In genomic region chr10:118910702-118911101, GRCh38 we compare ENCODE assay signal across 32 cellular contexts.
"Had no signal": no experiment of that assay in that cellular context is flagged by ENCODE, and none has a peak within 500 bp of the region (broad histone marks: within the 10 kb centered on the region; RNA-seq: fewer than 3 reads in every experiment).

No MANE protein-coding gene starts in this region.

- DNase-seq: activated B cell treated with CpG ODN at 0.5 μM for 24 hours; activated CD4-positive, alpha-beta memory T cell treated with anti-CD3 and anti-CD28 coated beads, Interleukin-2, amount 10 ng/mL, durations not matched to agents 7 days and 5 days; activated CD4-positive, alpha-beta T cell treated with anti-CD3 and anti-CD28 coated beads for 4 hours; activated CD4-positive, alpha-beta T cell treated with anti-CD3 and anti-CD28 coated beads, Interleukin-2, amount 50 U/mL, for 1 hour; activated CD4-positive, CD25-positive, alpha-beta regulatory T cell treated with anti-CD3 and anti-CD28 coated beads, Interleukin-2, amount 50 U/mL, for 72 hours; activated CD8-positive, alpha-beta memory T cell treated with anti-CD3 and anti-CD28 coated beads for 24 hours; activated CD8-positive, alpha-beta memory T cell treated with anti-CD3 and anti-CD28 coated beads, Interleukin-2, amount 10 ng/mL, durations not matched to agents 7 days and 5 days; activated CD8-positive, alpha-beta memory T cell treated with anti-CD3 and anti-CD28 coated beads, Interleukin-2, amount 50 U/mL, for 48 hours; activated effector memory CD4-positive, alpha-beta T cell treated with Interleukin-2 at 50 U/mL for 16 hours; activated naive CD4-positive, alpha-beta T cell treated with anti-CD3 and anti-CD28 coated beads, Interleukin-2, amount 10 ng/mL, durations not matched to agents 7 days and 5 days; activated naive CD8-positive, alpha-beta T cell treated with anti-CD3 and anti-CD28 coated beads for 36 hours; activated T-cell treated with anti-CD3 and anti-CD28 coated beads, Interleukin-2, amount 50 U/mL, for 48 hours; amniotic stem cell; aorta; NCI-H1105; NCI-H1417 treated with DMSO at 0.1 percent for 48 hours; NCI-H1930; NCI-H2081 treated with DMSO at 0.1 percent for 48 hours; NCI-H226; NCI-H524 treated with DMSO at 0.1 percent for 48 hours; NK-92 treated with Interleukin-12 subunit alpha and Interleukin-12 subunit beta, amount 100 ng/mL, for 24 hours; SIG-M5; T-helper 1 cell; T-helper 2 cell; T-helper 9 cell had no signal

- ATAC-seq: activated CD8-positive, alpha-beta memory T cell treated with anti-CD3 and anti-CD28 coated beads, Interleukin-2, amount 10 ng/mL, durations not matched to agents 7 days and 5 days; PC-3; Right ventricle myocardium inferior had no signal

- H3K27ac ChIP-seq: brain microvascular endothelial cell, RWPE1, VCaP had no signal

- H3K4me3 ChIP-seq: cardiac muscle cell had no signal

- H3K36me3 ChIP-seq: brain microvascular endothelial cell, cardiac muscle cell had no signal

- H3K27me3 ChIP-seq: brain microvascular endothelial cell, cardiac muscle cell had no signal

- FAIRE-seq: RCC 7860 had no signal
